Comparison of ENCODE assay signal across 11 cellular contexts in genomic region chr4:138650917-138651564, GRCh38.
DNase-seq lines count a peak whose midpoint lies in the region; ATAC-seq and TF ChIP-seq lines count a peak whose summit lies in the region.
"Had no signal": no experiment of that assay in that cellular context is flagged by ENCODE, and none has a peak within 500 bp of the region (broad histone marks: within the 10 kb centered on the region; RNA-seq: fewer than 3 reads in every experiment).

No MANE protein-coding gene starts in this region.

- no peak overlapping the region for H2AFZ ChIP-seq in mammary epithelial cell (ENCODE audit: low read depth, low read length)

- H3K36me3 ChIP-seq in mammary epithelial cell (ENCODE audit: insufficient read depth, low read length) (no peaks in the 10 kb centered on the region), gastrocnemius medialis (no peaks in the 10 kb centered on the region)

- H3K4me3 ChIP-seq in mammary epithelial cell (replicated peaks in 1 of 3; ENCODE audit: insufficient read depth in 1 of 3, low read depth in 2 of 3, low read length in 3 of 3) (no peak overlapping the region), gastrocnemius medialis (no peak overlapping the region)

- no peaks in the 10 kb centered on the region for H3K27me3 Mint-ChIP-seq in progenitor cell of endocrine pancreas
- peaks cover 8% of the 10 kb centered on the region for H3K27me3 Mint-ChIP-seq in CD4-positive, alpha-beta T cell

- H3K27ac ChIP-seq in mammary epithelial cell (ENCODE audit: insufficient read depth, low read depth, low read length) (no peak overlapping the region), gastrocnemius medialis (no peak overlapping the region)
- no peak overlapping the region for H3K27ac ChIP-seq in CD4-positive, alpha-beta T cell (ENCODE audit: low read depth, low read length)

- H3K27me3 ChIP-seq in mammary epithelial cell (ENCODE audit: insufficient read depth, low read length) (no peaks in the 10 kb centered on the region), gastrocnemius medialis (no peaks in the 10 kb centered on the region)
- no peaks in the 10 kb centered on the region for H3K27me3 ChIP-seq in CD4-positive, alpha-beta T cell (ENCODE audit: control insufficient read depth, insufficient read depth, low read length)

- in situ Hi-C loops in mammary epithelial cell (cut with MboI; ENCODE audit: low sequenced_read_pairs in 2 of 2), result no loop called here
- in situ Hi-C loops in gastrocnemius medialis (cut with MboI; ENCODE audit: low sequenced_read_pairs in 4 of 4), result no loop called here

- no peak for TF ChIP-seq CTCF in mammary epithelial cell (conservative IDR thresholded peaks at IDR 0.05 in 1 of 2, IDR thresholded peaks at IDR 0.05 in 1 of 2; ENCODE audit: extremely low read depth in 1 of 2, insufficient read depth in 1 of 2, low read depth in 1 of 2, low read length in 2 of 2)
- TF ChIP-seq CTCF in gastrocnemius medialis (IDR thresholded peaks at IDR 0.05 in 4 of 5, conservative IDR thresholded peaks at IDR 0.05 in 1 of 5), result no peak
- no peak for TF ChIP-seq CTCF in progenitor cell of endocrine pancreas (IDR thresholded peaks at IDR 0.05; ENCODE audit: unreplicated experiment)
- TF ChIP-seq CTCF in CD4-positive, alpha-beta T cell (IDR thresholded peaks at IDR 0.05), result no peak

- intact Hi-C loops in mammary epithelial cell (cut with micrococcal nuclease) (no loop called here), gastrocnemius medialis (cut with DNase I; ENCODE audit: low total_unique reads) (no loop called here)
- intact Hi-C loops in CD4-positive, alpha-beta T cell (cut with DNase I, micrococcal nuclease), result no loop called here

- peaks cover 3% of the 10 kb centered on the region for H3K4me1 Mint-ChIP-seq in progenitor cell of endocrine pancreas (ENCODE audit: low read depth)
- no peaks in the 10 kb centered on the region for H3K4me1 Mint-ChIP-seq in CD4-positive, alpha-beta T cell (ENCODE audit: low read depth)

- H3K9me3 ChIP-seq in mammary epithelial cell (replicated peaks; ENCODE audit: insufficient read depth, low read length), result no peaks in the 10 kb centered on the region
- H3K9me3 ChIP-seq in gastrocnemius medialis, result no peaks in the 10 kb centered on the region
- H3K9me3 ChIP-seq in CD4-positive, alpha-beta T cell (ENCODE audit: control insufficient read depth, low read length), result no peaks in the 10 kb centered on the region

- H3K9ac ChIP-seq in mammary epithelial cell (ENCODE audit: insufficient read depth, low read length), result no peak overlapping the region

- ATAC-seq in GM21381 (IDR thresholded peaks at IDR 0.05; ENCODE audit: unreplicated experiment), result peak; percentile 48
- peak; percentile 60 to 85 for ATAC-seq in gastrocnemius medialis
- ATAC-seq in GM21360 (IDR thresholded peaks at IDR 0.05; ENCODE audit: unreplicated experiment), result no peak
- ATAC-seq in HG02870 (IDR thresholded peaks at IDR 0.05; ENCODE audit: unreplicated experiment), result no peak
- no peak for ATAC-seq in CD4-positive, alpha-beta T cell (ENCODE audit: poor library complexity)

- no TSS peak for BruUV-seq in mammary epithelial cell (replicated peaks; lab: Mats Ljungman, UMichigan)

- peaks cover 2% of the 10 kb centered on the region for H3K36me3 Mint-ChIP-seq in progenitor cell of endocrine pancreas (ENCODE audit: insufficient read depth)
- no peaks in the 10 kb centered on the region for H3K36me3 Mint-ChIP-seq in CD4-positive, alpha-beta T cell (ENCODE audit: low read depth)

- H3K4me1 ChIP-seq in mammary epithelial cell (ENCODE audit: insufficient read depth, low read length), result peaks cover 10% of the 10 kb centered on the region
- no peaks in the 10 kb centered on the region for H3K4me1 ChIP-seq in gastrocnemius medialis

- no peaks in the 10 kb centered on the region for H3K79me2 ChIP-seq in mammary epithelial cell (ENCODE audit: insufficient read depth, low read length)

- CTCF ChIA-PET in mammary epithelial cell (lab: Charles Lee; ENCODE audit: low non-redundant PET), result no interaction called here
- CTCF ChIA-PET in CD4-positive, alpha-beta T cell (lab: Charles Lee), result no interaction called here

- peak; percentile 84 for DNase-seq in M059J (ENCODE audit: low read depth)
- peak; percentile 51 for DNase-seq in mammary epithelial cell
- DNase-seq in gastrocnemius medialis, result peak in 1 of 2 donors; percentile 30
- no peak for DNase-seq in progenitor cell of endocrine pancreas (ENCODE audit: low spot score, unreplicated experiment)
- no peak for DNase-seq in CD4-positive, alpha-beta T cell
- DNase-seq: activated CD4-positive, alpha-beta T cell treated with anti-CD3 and anti-CD28 coated beads, Interleukin-2, amount 50 U/mL, for 48 hours; central memory CD4-positive, alpha-beta T cell; stimulated activated CD4-positive, alpha-beta T cell treated with anti-CD3 and anti-CD28 coated beads, Interleukin-1b, Interleukin-23, amount 100 ng/mL, for 48 hours had no signal

- no peak overlapping the region for H3K4me3 Mint-ChIP-seq in progenitor cell of endocrine pancreas (ENCODE audit: low read depth)
- no peak overlapping the region for H3K4me3 Mint-ChIP-seq in CD4-positive, alpha-beta T cell

- H4K20me1 ChIP-seq in mammary epithelial cell (ENCODE audit: insufficient read depth, low read length), result no peaks in the 10 kb centered on the region

- 38% methylated on average over 2 of the region's 2 CpGs for WGBS in mammary epithelial cell (ENCODE audit: low coverage, missing lambda C conversion rate)

- POLR2A ChIA-PET in CD4-positive, alpha-beta T cell (lab: Charles Lee), result no interaction called here

- peaks cover 4% of the 10 kb centered on the region for H3K9me3 Mint-ChIP-seq in progenitor cell of endocrine pancreas (ENCODE audit: low read depth)
- H3K9me3 Mint-ChIP-seq in CD4-positive, alpha-beta T cell, result no peaks in the 10 kb centered on the region

- H3K4me2 ChIP-seq in mammary epithelial cell (ENCODE audit: insufficient read depth, low read depth, low read length), result no peak overlapping the region

- dilution Hi-C loops in mammary epithelial cell (cut with HindIII; ENCODE audit: low sequenced_read_pairs), result no loop called here

- H3K27ac Mint-ChIP-seq in progenitor cell of endocrine pancreas, result no peak overlapping the region
- no peak overlapping the region for H3K27ac Mint-ChIP-seq in CD4-positive, alpha-beta T cell

- TF ChIP-seq POLR2A in gastrocnemius medialis (IDR thresholded peaks at IDR 0.05), result no peak

Comparison
In these comparisons a context has a peak if more than half of its experiments do, and no peak if none do; other contexts are left out.
1. ATAC-seq: peak in GM21381 (single experiment) and gastrocnemius medialis (2 of 2); none in GM21360 (single experiment), HG02870 (single experiment) and CD4-positive, alpha-beta T cell (single experiment).
2. DNase-seq: peak in M059J (single experiment) and mammary epithelial cell (single experiment); none in progenitor cell of endocrine pancreas (single experiment) and CD4-positive, alpha-beta T cell (0 of 10).